Comparison of ENCODE assay signal across 35 cellular contexts in genomic region chr6:165655191-165655590, GRCh38.
"Had no signal": no experiment of that assay in that cellular context is flagged by ENCODE, and none has a peak within 500 bp of the region (broad histone marks: within the 10 kb centered on the region; RNA-seq: fewer than 3 reads in every experiment).

No MANE protein-coding gene starts in this region.

- DNase-seq: Karpas-422, Kasumi-1, MG63, MM.1S, MV-4-11, NCI-H1048, NCI-H1092, NCI-H1092 treated with DMSO at 0.1 percent for 48 hours, NCI-H1105, NCI-H1105 treated with DMSO at 0.1 percent for 48 hours, NCI-H1417, NCI-H1417 treated with DMSO at 0.1 percent for 48 hours, NCI-H1436, NCI-H1436 treated with DMSO at 0.1 percent for 48 hours, NCI-H146, NCI-H1694, NCI-H1694 treated with DMSO at 0.1 percent for 48 hours, NCI-H187, NCI-H187 treated with DMSO at 0.1 percent for 48 hours, NCI-H1930, NCI-H2029, NCI-H2029 treated with DMSO at 0.1 percent for 48 hours, NCI-H2081, NCI-H2081 treated with DMSO at 0.1 percent for 48 hours, NCI-H2107, NCI-H2171, NCI-H2171 treated with DMSO at 0.1 percent for 48 hours, NCI-H2227 treated with DMSO at 0.1 percent for 48 hours, NCI-H226, NCI-H345, NCI-H446, NCI-H446 treated with DMSO at 0.1 percent for 48 hours, NCI-H510A, NCI-H510A treated with DMSO at 0.1 percent for 48 hours, NCI-H524 had no signal

- H3K27me3 ChIP-seq: MG63 had no signal

- H3K4me3 ChIP-seq: MG63 had no signal

- H3K9me3 ChIP-seq: MG63 had no signal

- H3K36me3 ChIP-seq: MG63 had no signal
